21 cellular contexts compared by ENCODE assay signal in the genomic region with DNA sequence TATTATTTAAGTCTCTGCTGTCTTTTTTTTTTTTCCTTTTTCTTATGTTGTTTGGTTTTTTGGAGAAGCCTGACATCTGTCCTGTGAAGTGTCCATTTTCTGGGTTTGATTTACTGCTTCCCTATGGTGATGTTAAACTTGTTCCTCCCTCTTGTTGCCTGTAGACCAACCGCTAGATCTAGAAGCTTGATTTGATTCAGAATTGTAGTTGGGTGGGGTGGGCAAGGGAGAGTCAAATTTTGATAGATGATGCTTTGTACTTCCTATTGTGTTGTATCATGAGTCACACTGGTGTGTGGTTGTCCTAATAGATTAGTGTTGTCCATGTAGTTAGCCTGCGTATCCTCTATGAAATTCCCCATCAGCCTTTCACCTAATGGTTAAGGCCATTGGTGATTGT. TPM values are rescaled to one million over a fixed set of nuclear protein-coding genes. Genes with fewer than 3 reads are reported as not detected.
DNase-seq lines count a peak whose midpoint lies in the region; ATAC-seq, FAIRE-seq and TF ChIP-seq lines count a peak whose summit lies in the region.
"Had no signal": no experiment of that assay in that cellular context is flagged by ENCODE, and none has a peak within 500 bp of the region (broad histone marks: within the 10 kb centered on the region; RNA-seq: fewer than 3 reads in every experiment).

No MANE protein-coding gene starts in this region.

- H3K4me3 Mint-ChIP-seq in activated naive CD4-positive, alpha-beta T cell treated with anti-CD3 and anti-CD28 coated beads for 36 hours, result no peak overlapping the region
- H3K4me3 Mint-ChIP-seq in osteocyte (ENCODE audit: unreplicated experiment), result no peak overlapping the region
- H3K4me3 Mint-ChIP-seq: CD14-positive monocyte, memory B cell, naive B cell had no signal

- H3K4me1 ChIP-seq in K562 (replicated peaks in 1 of 2; ENCODE audit: control insufficient read depth in 2 of 2, insufficient read depth in 2 of 2, low read length in 2 of 2) (peaks cover 0 to 14% of the 10 kb centered on the region in 2 experiments; a peak in 2 of 5 replicates), thyroid gland (no peaks in the 10 kb centered on the region)
- H3K4me1 ChIP-seq: parathyroid adenoma had no signal

- TF ChIP-seq CTCF in K562 (IDR thresholded peaks at IDR 0.05 in 2 of 3, conservative IDR thresholded peaks at IDR 0.05 in 1 of 3; ENCODE audit: insufficient read depth in 2 of 3, low read depth in 1 of 3, low read length in 3 of 3) (no peak), osteocyte (IDR thresholded peaks at IDR 0.05) (no peak), GM13977 (IDR thresholded peaks at IDR 0.05; ENCODE audit: extremely low read depth, insufficient read depth, missing control alignments) (no peak), thyroid gland (IDR thresholded peaks at IDR 0.05) (no peak)

- TF ChIP-seq POLR2A in K562 (conservative IDR thresholded peaks at IDR 0.05) (no peak), thyroid gland (IDR thresholded peaks at IDR 0.05) (no peak)

- H3K36me3 Mint-ChIP-seq in activated naive CD4-positive, alpha-beta T cell treated with anti-CD3 and anti-CD28 coated beads for 36 hours (ENCODE audit: low read depth), result peaks cover 36% of the 10 kb centered on the region
- peaks cover 22% of the 10 kb centered on the region for H3K36me3 Mint-ChIP-seq in osteocyte (ENCODE audit: unreplicated experiment)

- no peak overlapping the region for H3K4me3 ChIP-seq in K562
- no peak overlapping the region for H3K4me3 ChIP-seq in thyroid gland (replicated peaks in 1 of 3)

- H3K27ac Mint-ChIP-seq in activated naive CD4-positive, alpha-beta T cell treated with anti-CD3 and anti-CD28 coated beads for 36 hours, result no peak overlapping the region
- H3K27ac Mint-ChIP-seq in osteocyte (ENCODE audit: unreplicated experiment), result peak overlapping the region; percentile 11
- H3K27ac Mint-ChIP-seq: CD14-positive monocyte, memory B cell had no signal

- H3K27me3 Mint-ChIP-seq in activated naive CD4-positive, alpha-beta T cell treated with anti-CD3 and anti-CD28 coated beads for 36 hours (ENCODE audit: low read depth), result no peaks in the 10 kb centered on the region
- H3K27me3 Mint-ChIP-seq in osteocyte (ENCODE audit: unreplicated experiment), result no peaks in the 10 kb centered on the region
- H3K27me3 Mint-ChIP-seq: memory B cell, naive B cell had no signal

- H2AFZ ChIP-seq in K562 (ENCODE audit: low read depth, low read length), result no peak overlapping the region
- H2AFZ ChIP-seq: parathyroid adenoma had no signal

- H3K36me3 ChIP-seq in K562 (ENCODE audit: control insufficient read depth, insufficient read depth, low read length) (peaks cover 56% of the 10 kb centered on the region), thyroid gland (no peaks in the 10 kb centered on the region)

- H3K79me2 ChIP-seq in K562 (ENCODE audit: control insufficient read depth, insufficient read depth, low read length), result peaks cover 98% of the 10 kb centered on the region

- CTCF ChIA-PET in activated naive CD4-positive, alpha-beta T cell treated with anti-CD3 and anti-CD28 coated beads for 36 hours (lab: Charles Lee), result interaction anchor here (0.8 to 1.3 kb wide), 2 partner anchors 22 to 34 kb away, joined by 3 read pairs; no protein-coding TSS in a partner anchor
- CTCF ChIA-PET in K562 (lab: Yijun Ruan, JAX; ENCODE audit: low intra/inter-chr PET ratio), result no interaction called here

- in situ Hi-C loops in K562 (cut with MboI) (no loop called here), GM13977 (cut with MboI; ENCODE audit: low pct_unique_long_range_greater_than_20kb, low sequenced_read_pairs, unreplicated experiment) (no loop called here)

- no peak overlapping the region for H3K9ac ChIP-seq in K562 (ENCODE audit: insufficient read depth in 1 of 2, low read depth in 2 of 2, low read length in 2 of 2)
- H3K9ac ChIP-seq: parathyroid adenoma had no signal

- H3K9me3 Mint-ChIP-seq in activated naive CD4-positive, alpha-beta T cell treated with anti-CD3 and anti-CD28 coated beads for 36 hours, result no peaks in the 10 kb centered on the region
- no peaks in the 10 kb centered on the region for H3K9me3 Mint-ChIP-seq in osteocyte (ENCODE audit: unreplicated experiment)
- H3K9me3 Mint-ChIP-seq: memory B cell, naive B cell had no signal

- ATAC-seq in K562, result peak; percentile 53; the same call in 2 of the 3 replicates
- ATAC-seq: sciatic nerve had no signal

- DNase-seq in activated naive CD4-positive, alpha-beta T cell treated with anti-CD3 and anti-CD28 coated beads for 36 hours, result peak; percentile 25
- no peak for DNase-seq in activated naive CD4-positive, alpha-beta T cell treated with anti-CD3 and anti-CD28 coated beads, Interleukin-2, amount 50 U/mL, for 16 hours
- DNase-seq in OCI-M1 (lab: John Stamatoyannopoulos, UW) (peak; percentile 68), K562 (ENCODE audit: extremely low read depth in 1 of 4, low spot score in 3 of 4) (peak in 2 of 4 experiments; percentile 17 to 30), osteocyte (ENCODE audit: extremely low spot score, unreplicated experiment) (no peak), GM13977 (ENCODE audit: low spot score) (no peak), NCI-H2029 treated with DMSO at 0.1 percent for 48 hours (lab: John Stamatoyannopoulos, UW) (no peak), thyroid gland (no peak)
- DNase-seq: aorta, HCEC 1CT, hypothalamus, islet precursor cell, KG1, naive B cell, NCI-H2171, SHP77 treated with DMSO at 0.1 percent for 48 hours had no signal

- H3K27me3 ChIP-seq in K562 (ENCODE audit: control insufficient read depth in 2 of 2, insufficient read depth in 2 of 2, low read length in 2 of 2), result no peaks in the 10 kb centered on the region
- H3K27me3 ChIP-seq in thyroid gland, result no peaks in the 10 kb centered on the region

- H3K9me1 ChIP-seq in K562 (ENCODE audit: control insufficient read depth, insufficient read depth, low read length), result no peaks in the 10 kb centered on the region

- H3K4me1 Mint-ChIP-seq in activated naive CD4-positive, alpha-beta T cell treated with anti-CD3 and anti-CD28 coated beads for 36 hours (ENCODE audit: low read depth), result peaks cover 69% of the 10 kb centered on the region
- H3K4me1 Mint-ChIP-seq in osteocyte (ENCODE audit: unreplicated experiment), result peaks cover 5% of the 10 kb centered on the region

- TF ChIP-seq EP300 in K562 (IDR thresholded peaks at IDR 0.05; ENCODE audit: low read length), result no peak

- TF ChIP-seq RAD21 in K562 (CRISPR knock-in tag; conservative IDR thresholded peaks at IDR 0.05 in 1 of 2, IDR thresholded peaks at IDR 0.05 in 1 of 2), result no peak

- no peaks in the 10 kb centered on the region for H4K20me1 ChIP-seq in K562 (replicated peaks; ENCODE audit: control insufficient read depth, insufficient read depth, low read length)

- H3K27ac ChIP-seq in K562 (ENCODE audit: extremely low read depth, low read depth, low read length), result peak overlapping the region; percentile 22; the same call in 1 of the 3 replicates
- H3K27ac ChIP-seq in thyroid gland, result no peak overlapping the region
- H3K27ac ChIP-seq: parathyroid adenoma had no signal

- intact Hi-C loops in activated naive CD4-positive, alpha-beta T cell treated with anti-CD3 and anti-CD28 coated beads for 36 hours (cut with micrococcal nuclease), result no loop called here
- intact Hi-C loops in K562 (cut with micrococcal nuclease) (no loop called here), thyroid gland (cut with DNase I) (no loop called here)

- H3K4me2 ChIP-seq in K562 (ENCODE audit: insufficient read depth, low read length), result no peak overlapping the region

- H3K9me3 ChIP-seq in K562 (replicated peaks; ENCODE audit: control insufficient read depth, insufficient read depth, low read depth, low read length) (no peaks in the 10 kb centered on the region), thyroid gland (no peaks in the 10 kb centered on the region)

- POLR2A ChIA-PET in K562 (lab: Yijun Ruan, JAX), result no interaction called here

- BruUV-seq in K562 (replicated peaks; lab: Mats Ljungman, UMichigan), result no TSS peak

- WGBS in K562 (ENCODE audit: insufficient coverage, low coverage, missing lambda C conversion rate), result 64% methylated on average over 2 of the region's 2 CpGs
- 96 to 97% methylated on average over 2 of the region's 2 CpGs for WGBS in thyroid gland, 2 donors

- FAIRE-seq in K562 (lab: Jason Lieb, UNC), result no peak
- FAIRE-seq: GM12892 had no signal

TF ChIP-seq in K562, 482 proteins besides CTCF, POLR2A, EP300 and RAD21 (continues in another document):
- TF ChIP-seq ZNF785 (CRISPR knock-in tag; IDR thresholded peaks at IDR 0.05) (no peak), SIX5 (IDR thresholded peaks at IDR 0.05; ENCODE audit: borderline replicate concordance in 1 of 2, insufficient read depth in 1 of 2, low read depth in 1 of 2, low read length in 2 of 2) (no peak), CHD4 (IDR thresholded peaks at IDR 0.05; ENCODE audit: insufficient read depth, insufficient replicate concordance, low read depth, low read length, poor library complexity, severe bottlenecking) (no peak), HNRNPUL1 (IDR thresholded peaks at IDR 0.05; ENCODE audit: low read length) (no peak)

RNA-seq across cellular contexts. Expression of a gene that starts 35.4 kb away (rescaled TPM):
- 10 to 100 TPM; 86.6 to 97.5 TPM for total RNA-seq in activated naive CD4-positive, alpha-beta T cell treated with anti-CD3 and anti-CD28 coated beads for 36 hours
- 40.4 and 84.2 TPM in 2 replicates for total RNA-seq in K562 (2011; cell fraction: chromatin; rRNA removed; ENCODE audit: low replicate concordance)
- 26.8 and 29.9 TPM in 2 replicates for total RNA-seq in K562 (2011; cell fraction: nucleolus; rRNA removed)
- 50.8 and 86.8 TPM in 2 replicates for total RNA-seq in K562 (2011; cell fraction: nucleoplasm; rRNA removed)
- total RNA-seq in K562 (2014; rRNA removed) (48.3 and 52.6 TPM in 2 replicates), K562 (2014; rRNA removed; fragmentation: Illumina TruSeq; extraction: Trizol) (70.6 and 78.4 TPM in 2 replicates), K562 (2015; rRNA removed; fragmentation: Illumina TruSeq; extraction: Trizol) (91.8 and 94.4 TPM in 2 replicates), K562 (2021) (70.4 and 74.7 TPM in 2 replicates), osteocyte (40.8 and 43.2 TPM in 2 replicates), thyroid gland (10 to 100 TPM; 70.8 to 97.6 (median 87.4) TPM)
- polyA plus RNA-seq in K562 (2011; rRNA removed) (62.8 and 85.9 TPM in 2 replicates), K562 (2014; fragmentation: Illumina TruSeq; extraction: Trizol) (66.0 and 70.1 TPM in 2 replicates), K562 (2014; fragmentation: Nextera tagmentation; extraction: Ambion mirVana) (10 to 100 TPM; 27.2 to 37.4 TPM), K562 (2014; rRNA removed) (51.8 and 52.8 TPM in 2 replicates)
- 21.4 and 31.9 TPM in 2 replicates for polyA plus RNA-seq in K562 (2011; cell fraction: cytosol; rRNA removed)
- 30.5 and 39.5 TPM in 2 replicates for polyA plus RNA-seq in K562 (2011; cell fraction: nucleus; rRNA removed)
- 51.1 and 51.6 TPM in 2 replicates for polyA plus RNA-seq in K562 (2012)
- 113 and 122 TPM in 2 replicates for polyA minus RNA-seq in K562 (2011; rRNA and poly(A)+ RNA removed)
- polyA minus RNA-seq in K562 (2011; cell fraction: cytosol; rRNA and poly(A)+ RNA removed), result 46.9 and 70.5 TPM in 2 replicates
- 28.0 and 46.1 TPM in 2 replicates for polyA minus RNA-seq in K562 (2011; cell fraction: nucleus; rRNA and poly(A)+ RNA removed)

Comparison
In these comparisons a context has a peak if more than half of its experiments do, and no peak if none do; other contexts are left out.
1. DNase-seq: peak in activated naive CD4-positive, alpha-beta T cell treated with anti-CD3 and anti-CD28 coated beads for 36 hours (single experiment) and OCI-M1 (single experiment); none in activated naive CD4-positive, alpha-beta T cell treated with anti-CD3 and anti-CD28 coated beads, Interleukin-2, amount 50 U/mL, for 16 hours (single experiment), osteocyte (single experiment), GM13977 (single experiment), NCI-H2029 treated with DMSO at 0.1 percent for 48 hours (single experiment) and thyroid gland (0 of 2).